ENCODE assay signal across 8 cellular contexts in genomic region chr3:49238274-49239127, GRCh38. TPM values are rescaled to one million over a fixed set of nuclear protein-coding genes. Genes with fewer than 3 reads are reported as not detected.
A peak's percentile ranks its signal among the peaks of the same experiment; 100 is the strongest.
DNase-seq lines count a peak whose midpoint lies in the region; ATAC-seq and TF ChIP-seq lines count a peak whose summit lies in the region.

No MANE protein-coding gene starts in this region.

- intact Hi-C loops in stomach (cut with DNase I; ENCODE audit: low total_unique reads) = no loop called here

- H3K27me3 ChIP-seq in adipocyte (replicated peaks; ENCODE audit: control insufficient read depth, insufficient read depth, low read length) (no peaks in the 10 kb centered on the region), hepatocyte (no peaks in the 10 kb centered on the region), stomach (no peaks in the 10 kb centered on the region)

- H3K27ac ChIP-seq in hepatocyte (peak overlapping the region; percentile 88), stomach (peak overlapping the region in 4 of 5 donors; percentile 41 to 77 (median 62))

- ATAC-seq in GM19467 (IDR thresholded peaks at IDR 0.05; ENCODE audit: unreplicated experiment) = no peak
- no peak for ATAC-seq in HG03432 (IDR thresholded peaks at IDR 0.05; ENCODE audit: unreplicated experiment)

- H3K4me3 ChIP-seq in adipocyte (ENCODE audit: low read length) (no peak overlapping the region), hepatocyte (no peak overlapping the region), stomach (no peak overlapping the region)

- H3K9me2 ChIP-seq in hepatocyte (replicated peaks; ENCODE audit: insufficient read depth) = no peaks in the 10 kb centered on the region

- no peaks in the 10 kb centered on the region for H3K36me3 Mint-ChIP-seq in IgD-negative memory B cell

- peak overlapping the region in 1 of 4 donors; percentile 14 for H3K4me3 Mint-ChIP-seq in IgD-negative memory B cell

- H3K4me1 ChIP-seq in adipocyte (ENCODE audit: control insufficient read depth, insufficient read depth, low read length) = peaks cover 22% of the 10 kb centered on the region
- peaks cover 14% of the 10 kb centered on the region for H3K4me1 ChIP-seq in hepatocyte (ENCODE audit: insufficient read depth)
- H3K4me1 ChIP-seq in stomach = peaks cover 0 to 19% (median 3%) of the 10 kb centered on the region in 4 donors

- H4K20me1 ChIP-seq in hepatocyte (ENCODE audit: insufficient read depth, poor library complexity, severe bottlenecking) = no peaks in the 10 kb centered on the region

- H3K27ac Mint-ChIP-seq in IgD-negative memory B cell = peak overlapping the region in 2 of 3 donors; percentile 31 to 69

- peak overlapping the region; percentile 38 for H3K4me2 ChIP-seq in hepatocyte

- no peaks in the 10 kb centered on the region for H3K79me2 ChIP-seq in hepatocyte

- H3K9me3 Mint-ChIP-seq in IgD-negative memory B cell = peaks cover 3 to 8% (median 6%) of the 10 kb centered on the region in 3 donors

- H3K9me3 ChIP-seq in adipocyte (ENCODE audit: control insufficient read depth, low read length) = peaks cover 11% of the 10 kb centered on the region
- H3K9me3 ChIP-seq in hepatocyte (ENCODE audit: low read depth) = no peaks in the 10 kb centered on the region
- peaks cover 5 to 25% (median 13%) of the 10 kb centered on the region in 4 donors for H3K9me3 ChIP-seq in stomach

- TF ChIP-seq CTCF in hepatocyte (IDR thresholded peaks at IDR 0.05; ENCODE audit: poor library complexity) = no peak
- TF ChIP-seq CTCF in stomach (IDR thresholded peaks at IDR 0.05) = no peak

- H3K27me3 Mint-ChIP-seq in IgD-negative memory B cell = no peaks in the 10 kb centered on the region

- TF ChIP-seq EP300 in stomach (IDR thresholded peaks at IDR 0.05) = no peak

- TF ChIP-seq POLR2A in stomach (IDR thresholded peaks at IDR 0.05) = no peak

- peaks cover 0 to 6% (median 2%) of the 10 kb centered on the region in 3 donors for H3K4me1 Mint-ChIP-seq in IgD-negative memory B cell

- H3K36me3 ChIP-seq in adipocyte (ENCODE audit: control insufficient read depth, insufficient read depth, low read length, severe bottlenecking) (peaks cover 17% of the 10 kb centered on the region), hepatocyte (replicated peaks; ENCODE audit: insufficient read depth, low read depth) (no peaks in the 10 kb centered on the region), stomach (peaks cover 0 to 8% (median 0%) of the 10 kb centered on the region in 4 donors)

- no peak overlapping the region for H2AFZ ChIP-seq in hepatocyte

- H3K9ac ChIP-seq in adipocyte (ENCODE audit: low read length) = peak overlapping the region; percentile 69

- DNase-seq in adipocyte (ENCODE audit: low read depth) = peak; percentile 30
- peak; percentile 89 for DNase-seq in hepatocyte (ENCODE audit: low spot score)
- peak; percentile 25 for DNase-seq in stomach
- DNase-seq in NCI-H82 (lab: John Stamatoyannopoulos, UW) = no peak
- DNase-seq in activated CD4-positive, alpha-beta T cell treated with anti-CD3 and anti-CD28 coated beads for 1 hour = no peak

- 49% methylated on average over 9 of the region's 9 CpGs for WGBS in hepatocyte (ENCODE audit: low lambda C conversion rate, missing lambda C conversion rate)
- 52 to 64% (median 56%) methylated on average over 9 of the region's 9 CpGs for WGBS in stomach, 5 donors

RNA-seq across cellular contexts. Expression of gene C3orf62, which starts 38.5 kb away (rescaled TPM):
- 1.5 TPM for polyA plus RNA-seq in IgD-negative memory B cell
- 1.8 and 4.5 TPM in 2 replicates for total RNA-seq in hepatocyte
- polyA plus RNA-seq in hepatocyte = 2.8 and 3.3 TPM in 2 replicates
- 10 to 100 TPM in 1 of 5 donors, 1 to 10 TPM in 4; 2.7 to 32.7 (median 3.9) TPM for total RNA-seq in stomach
- 1 to 10 TPM; 1.7 to 7.6 (median 2.5) TPM for polyA plus RNA-seq in stomach

Comparison
In these comparisons a context has a peak if more than half of its experiments do, and no peak if none do; other contexts are left out.
1. DNase-seq: peak in adipocyte (single experiment), hepatocyte (single experiment) and stomach (single experiment); none in NCI-H82 (single experiment) and activated CD4-positive, alpha-beta T cell treated with anti-CD3 and anti-CD28 coated beads for 1 hour (single experiment).